ENCODE assay signal across 8 cellular contexts in the genomic region with DNA sequence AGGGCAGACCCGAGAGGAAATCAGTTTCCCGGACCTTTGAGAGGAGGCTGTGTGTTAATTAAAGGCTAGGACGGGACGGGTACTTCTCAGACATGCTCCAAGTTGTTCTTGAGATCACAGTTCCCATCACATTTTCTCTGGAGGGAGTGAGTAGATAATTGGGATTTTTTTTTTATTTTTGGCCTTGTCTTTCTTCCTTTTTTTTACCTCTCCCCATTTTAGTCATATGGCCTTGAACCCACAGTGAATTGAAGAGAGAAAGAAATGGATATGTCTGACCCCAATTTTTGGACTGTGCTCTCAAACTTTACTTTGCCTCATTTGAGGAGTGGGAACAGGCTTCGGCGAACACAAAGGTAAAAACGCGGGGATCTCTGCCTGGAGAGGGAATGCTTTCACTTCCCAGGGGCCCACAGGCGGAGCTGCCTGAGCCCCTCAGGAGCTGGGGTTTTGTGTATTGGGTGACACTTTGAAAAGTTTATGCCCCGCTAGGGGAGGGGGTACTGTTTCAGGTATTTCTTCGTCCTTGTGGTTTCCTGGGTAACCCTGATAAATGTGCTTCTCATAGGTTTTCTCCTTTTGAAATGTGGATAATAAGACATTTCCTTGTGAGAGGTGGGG.
A peak's percentile ranks its signal among the peaks of the same experiment; 100 is the strongest.
DNase-seq lines count a peak whose midpoint lies in the region; ATAC-seq and TF ChIP-seq lines count a peak whose summit lies in the region.

No MANE protein-coding gene starts in this region.

- peak overlapping the region; percentile 99 for H3K4me3 Mint-ChIP-seq in activated naive CD4-positive, alpha-beta T cell treated with anti-CD3 and anti-CD28 coated beads, Interleukin-2, amount 50 U/mL, for 24 hours
- peak overlapping the region; percentile 91 to 96 (median 94) for H3K4me3 Mint-ChIP-seq in brain

- H3K36me3 ChIP-seq in lung (ENCODE audit: control insufficient read depth in 2 of 2, insufficient read depth in 2 of 2, low read length in 2 of 2) (peaks cover 0 to 3% of the 10 kb centered on the region in 2 donors), urinary bladder (ENCODE audit: insufficient read depth) (no peaks in the 10 kb centered on the region)

- no peaks in the 10 kb centered on the region for H3K27me3 ChIP-seq in lung (ENCODE audit: control insufficient read depth, insufficient read depth)

- ATAC-seq in lung (ENCODE audit: insufficient read depth, low FRiP score), result no peak
- no peak for ATAC-seq in GM19397 (IDR thresholded peaks at IDR 0.05; ENCODE audit: unreplicated experiment)
- ATAC-seq in GM18517 (IDR thresholded peaks at IDR 0.05; ENCODE audit: unreplicated experiment), result no peak

- H3K27ac ChIP-seq in lung (ENCODE audit: low read depth in 1 of 2, low read length in 1 of 2) (peak overlapping the region; percentile 86 to 95), urinary bladder (ENCODE audit: low read depth) (peak overlapping the region; percentile 62)

- no peak for TF ChIP-seq CTCF in brain (conservative IDR thresholded peaks at IDR 0.05)
- no peak for TF ChIP-seq CTCF in lung (IDR thresholded peaks at IDR 0.05; ENCODE audit: control extremely low read depth, extremely low read depth)

- H3K9me3 ChIP-seq in lung (ENCODE audit: control insufficient read depth in 2 of 2, insufficient read depth in 1 of 2, low read length in 1 of 2), result no peaks in the 10 kb centered on the region

- DNase-seq in activated naive CD4-positive, alpha-beta T cell treated with anti-CD3 and anti-CD28 coated beads, Interleukin-2, amount 50 U/mL, for 16 hours, result no peak
- DNase-seq in lung (ENCODE audit: low spot score), result no peak
- no peak for DNase-seq in EL

- H3K4me1 ChIP-seq in lung (ENCODE audit: control insufficient read depth in 2 of 2, insufficient read depth in 2 of 2, low read length in 2 of 2) (peaks cover 10 to 38% of the 10 kb centered on the region in 2 donors), urinary bladder (ENCODE audit: insufficient read depth) (no peaks in the 10 kb centered on the region)

- WGBS in lung, 2 donors, result 1 to 4% methylated on average over 11 of the region's 11 CpGs
- 10% methylated on average over 11 of the region's 11 CpGs for whole genome bisulfite sequencing in urinary bladder

- peaks cover 73% of the 10 kb centered on the region for H3K4me1 Mint-ChIP-seq in activated naive CD4-positive, alpha-beta T cell treated with anti-CD3 and anti-CD28 coated beads, Interleukin-2, amount 50 U/mL, for 24 hours
- H3K4me1 Mint-ChIP-seq in brain, result peaks cover 59% of the 10 kb centered on the region

- no peaks in the 10 kb centered on the region for H3K27me3 Mint-ChIP-seq in activated naive CD4-positive, alpha-beta T cell treated with anti-CD3 and anti-CD28 coated beads, Interleukin-2, amount 50 U/mL, for 24 hours
- peaks cover 11% of the 10 kb centered on the region for H3K27me3 Mint-ChIP-seq in brain

- peak overlapping the region; percentile 99 for H3K27ac Mint-ChIP-seq in activated naive CD4-positive, alpha-beta T cell treated with anti-CD3 and anti-CD28 coated beads, Interleukin-2, amount 50 U/mL, for 24 hours
- H3K27ac Mint-ChIP-seq in brain, result peak overlapping the region; percentile 80 to 98 (median 92)

- H3K9me3 Mint-ChIP-seq in activated naive CD4-positive, alpha-beta T cell treated with anti-CD3 and anti-CD28 coated beads, Interleukin-2, amount 50 U/mL, for 24 hours, result no peaks in the 10 kb centered on the region
- no peaks in the 10 kb centered on the region for H3K9me3 Mint-ChIP-seq in brain

- H3K4me3 ChIP-seq in lung (peak overlapping the region; percentile 58), urinary bladder (ENCODE audit: low read depth, low read length) (peak overlapping the region; percentile 62)

- peaks cover 11% of the 10 kb centered on the region for H3K36me3 Mint-ChIP-seq in activated naive CD4-positive, alpha-beta T cell treated with anti-CD3 and anti-CD28 coated beads, Interleukin-2, amount 50 U/mL, for 24 hours
- H3K36me3 Mint-ChIP-seq in brain, result no peaks in the 10 kb centered on the region
